Comparison of ENCODE assay signal across 20 cellular contexts in genomic region chr15:52037889-52038505, GRCh38. TPM values are rescaled to one million over a fixed set of nuclear protein-coding genes. Genes with fewer than 3 reads are reported as not detected.
DNase-seq lines count a peak whose midpoint lies in the region; ATAC-seq lines count a peak whose summit lies in the region.
"Had no signal": no experiment of that assay in that cellular context is flagged by ENCODE, and none has a peak within 500 bp of the region (broad histone marks: within the 10 kb centered on the region; RNA-seq: fewer than 3 reads in every experiment).

No MANE protein-coding gene starts in this region.

- H3K9me3 Mint-ChIP-seq in activated T-cell treated with anti-CD3 and anti-CD28 coated beads, Interleukin-2, amount 50 U/mL, for 72 hours, result peaks cover 2 to 5% of the 10 kb centered on the region in 2 donors
- H3K9me3 Mint-ChIP-seq in central memory CD8-positive, alpha-beta T cell, result no peaks in the 10 kb centered on the region
- H3K9me3 Mint-ChIP-seq: activated naive CD4-positive, alpha-beta T cell treated with anti-CD3 and anti-CD28 coated beads, Interleukin-2, amount 50 U/mL, for 72 hours; stimulated activated naive CD8-positive, alpha-beta T cell treated with anti-CD3 and anti-CD28 coated beads, Interleukin-15, Interleukin-2, amounts not matched to agents 100 ng/mL and 50 ng/mL, for 24 hours had no signal

- peaks cover 49% of the 10 kb centered on the region for H3K4me1 Mint-ChIP-seq in activated T-cell treated with anti-CD3 and anti-CD28 coated beads, Interleukin-2, amount 50 U/mL, for 72 hours (ENCODE audit: low read depth)
- H3K4me1 Mint-ChIP-seq in central memory CD8-positive, alpha-beta T cell, result peaks cover 60% of the 10 kb centered on the region

- H3K4me3 Mint-ChIP-seq in activated T-cell treated with anti-CD3 and anti-CD28 coated beads, Interleukin-2, amount 50 U/mL, for 72 hours, result no peak overlapping the region
- H3K4me3 Mint-ChIP-seq in central memory CD8-positive, alpha-beta T cell, result no peak overlapping the region
- H3K4me3 Mint-ChIP-seq: immature natural killer cell; stimulated activated naive CD8-positive, alpha-beta T cell treated with anti-CD3 and anti-CD28 coated beads, Interleukin-15, Interleukin-2, amounts not matched to agents 100 ng/mL and 50 ng/mL, for 24 hours had no signal

- H3K27ac Mint-ChIP-seq in activated T-cell treated with anti-CD3 and anti-CD28 coated beads, Interleukin-2, amount 50 U/mL, for 72 hours, result peak overlapping the region; percentile 21
- H3K27ac Mint-ChIP-seq in central memory CD8-positive, alpha-beta T cell (ENCODE audit: low read depth), result peak overlapping the region; percentile 67
- H3K27ac Mint-ChIP-seq: activated naive CD4-positive, alpha-beta T cell treated with anti-CD3 and anti-CD28 coated beads, Interleukin-2, amount 50 U/mL, for 72 hours; immature natural killer cell; stimulated activated naive CD8-positive, alpha-beta T cell treated with anti-CD3 and anti-CD28 coated beads, Interleukin-15, Interleukin-2, amounts not matched to agents 100 ng/mL and 50 ng/mL, for 24 hours had no signal

- ATAC-seq in activated T-cell treated with anti-CD3 and anti-CD28 coated beads, Interleukin-2, amount 50 U/mL, for 72 hours (replicated peaks in 1 of 2), result no peak
- no peak for ATAC-seq in central memory CD8-positive, alpha-beta T cell (replicated peaks; ENCODE audit: extremely low read depth, poor library complexity, severe bottlenecking)
- ATAC-seq in GM18520 (IDR thresholded peaks at IDR 0.05; ENCODE audit: unreplicated experiment) (no peak), GM18517 (IDR thresholded peaks at IDR 0.05; ENCODE audit: unreplicated experiment) (no peak)
- ATAC-seq: activated naive CD4-positive, alpha-beta T cell treated with anti-CD3 and anti-CD28 coated beads, Interleukin-2, amount 50 U/mL, for 72 hours had no signal

- no peak for DNase-seq in activated T-cell treated with anti-CD3 and anti-CD28 coated beads, Interleukin-2, amount 50 U/mL, for 72 hours
- DNase-seq in activated T-cell treated with anti-CD3 and anti-CD28 coated beads, Interleukin-2, amount 50 U/mL, for 1 hour, result no peak
- DNase-seq in LHCN-M2 (ENCODE audit: low read depth), result peak; percentile 26
- no peak for DNase-seq in central memory CD8-positive, alpha-beta T cell (ENCODE audit: low spot score in 2 of 2)
- DNase-seq in retina, result peak; percentile 25
- no peak for DNase-seq in activated CD4-positive, alpha-beta T cell treated with anti-CD3 and anti-CD28 coated beads for 1 hour
- DNase-seq: dermis blood vessel endothelial cell, esophagus squamous epithelium, hypothalamus, immature natural killer cell, NCI-H1417, NCI-H2107, NCI-H510A, SHP77 treated with DMSO at 0.1 percent for 48 hours, T1000, thyroid gland had no signal

- peaks cover 6 to 20% of the 10 kb centered on the region in 2 donors for H3K36me3 Mint-ChIP-seq in activated T-cell treated with anti-CD3 and anti-CD28 coated beads, Interleukin-2, amount 50 U/mL, for 72 hours (ENCODE audit: insufficient read depth in 2 of 2)
- peaks cover 10% of the 10 kb centered on the region for H3K36me3 Mint-ChIP-seq in central memory CD8-positive, alpha-beta T cell (ENCODE audit: insufficient read depth)

- H3K27me3 Mint-ChIP-seq in activated T-cell treated with anti-CD3 and anti-CD28 coated beads, Interleukin-2, amount 50 U/mL, for 72 hours (ENCODE audit: low read depth), result no peaks in the 10 kb centered on the region
- no peaks in the 10 kb centered on the region for H3K27me3 Mint-ChIP-seq in central memory CD8-positive, alpha-beta T cell
- H3K27me3 Mint-ChIP-seq: stimulated activated naive CD8-positive, alpha-beta T cell treated with anti-CD3 and anti-CD28 coated beads, Interleukin-15, Interleukin-2, amounts not matched to agents 100 ng/mL and 50 ng/mL, for 24 hours had no signal

RNA-seq across cellular contexts. Expression of gene MAPK6, which starts 19.0 kb away (rescaled TPM):
- 10 to 100 TPM; 21.7 to 22.8 TPM for total RNA-seq in activated T-cell treated with anti-CD3 and anti-CD28 coated beads, Interleukin-2, amount 50 U/mL, for 72 hours
- 53.9 and 67.1 TPM in 2 replicates for total RNA-seq in LHCN-M2 (2014; rRNA removed)
- polyA plus RNA-seq in LHCN-M2 (2012), result 12.3 TPM

Comparison
In these comparisons a context has a peak if more than half of its experiments do, and no peak if none do; other contexts are left out.
1. DNase-seq: peak in LHCN-M2 (single experiment) and retina (single experiment); none in activated T-cell treated with anti-CD3 and anti-CD28 coated beads, Interleukin-2, amount 50 U/mL, for 72 hours (0 of 2), activated T-cell treated with anti-CD3 and anti-CD28 coated beads, Interleukin-2, amount 50 U/mL, for 1 hour (single experiment), central memory CD8-positive, alpha-beta T cell (0 of 2) and activated CD4-positive, alpha-beta T cell treated with anti-CD3 and anti-CD28 coated beads for 1 hour (single experiment).